Comparison of ENCODE assay signal across 8 cellular contexts in genomic region chr4:123588631-123589223, GRCh38.
DNase-seq lines count a peak whose midpoint lies in the region; ATAC-seq, FAIRE-seq and TF ChIP-seq lines count a peak whose summit lies in the region.

No MANE protein-coding gene starts in this region.

- H3K4me3 ChIP-seq in K562 = no peak overlapping the region

- H3K79me2 ChIP-seq in K562 (ENCODE audit: control insufficient read depth, insufficient read depth, low read length) = no peaks in the 10 kb centered on the region

- peak overlapping the region; percentile 85 to 88 for H3K27ac Mint-ChIP-seq in natural killer cell treated with Interleukin-12 subunit alpha and Interleukin-12 subunit beta and Interleukin-15 and Interleukin-18, amount 100 ng/mL, for 72 hours
- no peak overlapping the region for H3K27ac Mint-ChIP-seq in activated CD8-positive, alpha-beta T cell treated with anti-CD3 and anti-CD28 coated beads, Interleukin-2, amount 10 ng/mL, durations not matched to agents 7 days and 5 days
- no peak overlapping the region for H3K27ac Mint-ChIP-seq in activated CD4-positive, alpha-beta T cell treated with anti-CD3 and anti-CD28 coated beads for 36 hours

- H3K4me3 Mint-ChIP-seq in natural killer cell treated with Interleukin-12 subunit alpha and Interleukin-12 subunit beta and Interleukin-15 and Interleukin-18, amount 100 ng/mL, for 72 hours = peak overlapping the region; percentile 63
- H3K4me3 Mint-ChIP-seq in activated CD8-positive, alpha-beta T cell treated with anti-CD3 and anti-CD28 coated beads, Interleukin-2, amount 10 ng/mL, durations not matched to agents 7 days and 5 days = no peak overlapping the region
- H3K4me3 Mint-ChIP-seq in activated CD4-positive, alpha-beta T cell treated with anti-CD3 and anti-CD28 coated beads for 36 hours = no peak overlapping the region

- no peaks in the 10 kb centered on the region for H3K27me3 ChIP-seq in K562 (ENCODE audit: control insufficient read depth in 2 of 2, insufficient read depth in 2 of 2, low read length in 2 of 2)

- TF ChIP-seq RAD21 in K562 (CRISPR knock-in tag; conservative IDR thresholded peaks at IDR 0.05 in 1 of 2, IDR thresholded peaks at IDR 0.05 in 1 of 2) = no peak

- peaks cover 20 to 22% of the 10 kb centered on the region in 2 donors for H3K4me1 Mint-ChIP-seq in natural killer cell treated with Interleukin-12 subunit alpha and Interleukin-12 subunit beta and Interleukin-15 and Interleukin-18, amount 100 ng/mL, for 72 hours (ENCODE audit: low read depth in 2 of 2)
- peaks cover 30% of the 10 kb centered on the region for H3K4me1 Mint-ChIP-seq in activated CD8-positive, alpha-beta T cell treated with anti-CD3 and anti-CD28 coated beads, Interleukin-2, amount 10 ng/mL, durations not matched to agents 7 days and 5 days (ENCODE audit: low read depth)
- no peaks in the 10 kb centered on the region for H3K4me1 Mint-ChIP-seq in activated CD4-positive, alpha-beta T cell treated with anti-CD3 and anti-CD28 coated beads for 36 hours

- H4K20me1 ChIP-seq in K562 (replicated peaks; ENCODE audit: control insufficient read depth, insufficient read depth, low read length) = no peaks in the 10 kb centered on the region

- H3K27me3 Mint-ChIP-seq in natural killer cell treated with Interleukin-12 subunit alpha and Interleukin-12 subunit beta and Interleukin-15 and Interleukin-18, amount 100 ng/mL, for 72 hours = no peaks in the 10 kb centered on the region
- H3K27me3 Mint-ChIP-seq in activated CD8-positive, alpha-beta T cell treated with anti-CD3 and anti-CD28 coated beads, Interleukin-2, amount 10 ng/mL, durations not matched to agents 7 days and 5 days (ENCODE audit: low read depth) = no peaks in the 10 kb centered on the region
- no peaks in the 10 kb centered on the region for H3K27me3 Mint-ChIP-seq in activated CD4-positive, alpha-beta T cell treated with anti-CD3 and anti-CD28 coated beads for 36 hours

- no peak overlapping the region; a peak in 1 of 4 replicates for H3K9ac ChIP-seq in K562 (ENCODE audit: insufficient read depth in 1 of 2, low read depth in 2 of 2, low read length in 2 of 2)

- no peaks in the 10 kb centered on the region for H3K9me3 Mint-ChIP-seq in natural killer cell treated with Interleukin-12 subunit alpha and Interleukin-12 subunit beta and Interleukin-15 and Interleukin-18, amount 100 ng/mL, for 72 hours
- no peaks in the 10 kb centered on the region for H3K9me3 Mint-ChIP-seq in activated CD8-positive, alpha-beta T cell treated with anti-CD3 and anti-CD28 coated beads, Interleukin-2, amount 10 ng/mL, durations not matched to agents 7 days and 5 days (ENCODE audit: insufficient read depth)
- no peaks in the 10 kb centered on the region for H3K9me3 Mint-ChIP-seq in activated CD4-positive, alpha-beta T cell treated with anti-CD3 and anti-CD28 coated beads for 36 hours (ENCODE audit: low read depth)

- peak overlapping the region; percentile 34; the same call in 1 of the 2 replicates for H3K4me2 ChIP-seq in K562 (ENCODE audit: insufficient read depth, low read length)

- no peaks in the 10 kb centered on the region for H3K9me1 ChIP-seq in K562 (ENCODE audit: control insufficient read depth, insufficient read depth, low read length)

- H2AFZ ChIP-seq in K562 (ENCODE audit: low read depth, low read length) = peak overlapping the region; percentile 84

- TF ChIP-seq POLR2A in K562 (conservative IDR thresholded peaks at IDR 0.05) = no peak

- H3K4me1 ChIP-seq in K562 (replicated peaks in 1 of 2; ENCODE audit: control insufficient read depth in 2 of 2, insufficient read depth in 2 of 2, low read length in 2 of 2) = peaks cover 0 to 13% of the 10 kb centered on the region in 2 experiments; a peak in 3 of 5 replicates

- peak; percentile 28 for DNase-seq in DMS153 (lab: John Stamatoyannopoulos, UW)
- DNase-seq in K562 (ENCODE audit: extremely low read depth in 1 of 4, low spot score in 3 of 4) = peak in 1 of 4 experiments; percentile 23
- no peak for DNase-seq in natural killer cell treated with Interleukin-12 subunit alpha and Interleukin-12 subunit beta and Interleukin-15 and Interleukin-18, amount 100 ng/mL, for 72 hours (ENCODE audit: low spot score)
- no peak for DNase-seq in activated CD8-positive, alpha-beta T cell treated with anti-CD3 and anti-CD28 coated beads, Interleukin-2, amount 10 ng/mL, durations not matched to agents 7 days and 5 days
- DNase-seq in activated CD4-positive, alpha-beta T cell treated with anti-CD3 and anti-CD28 coated beads for 36 hours = no peak
- DNase-seq in retina = no peak

- no peak for TF ChIP-seq CTCF in K562 (IDR thresholded peaks at IDR 0.05 in 2 of 3, conservative IDR thresholded peaks at IDR 0.05 in 1 of 3; ENCODE audit: insufficient read depth in 2 of 3, low read depth in 1 of 3, low read length in 3 of 3)

- ATAC-seq in GM21390 (IDR thresholded peaks at IDR 0.05; ENCODE audit: unreplicated experiment) = peak; percentile 75
- ATAC-seq in HG03520 (IDR thresholded peaks at IDR 0.05; ENCODE audit: unreplicated experiment) = peak; percentile 89
- ATAC-seq in K562 = peak; percentile 79
- ATAC-seq in natural killer cell treated with Interleukin-12 subunit alpha and Interleukin-12 subunit beta and Interleukin-15 and Interleukin-18, amount 100 ng/mL, for 72 hours = peak; percentile 85 to 91
- ATAC-seq in activated CD8-positive, alpha-beta T cell treated with anti-CD3 and anti-CD28 coated beads, Interleukin-2, amount 10 ng/mL, durations not matched to agents 7 days and 5 days = no peak
- ATAC-seq in activated CD4-positive, alpha-beta T cell treated with anti-CD3 and anti-CD28 coated beads for 36 hours = no peak

- CTCF ChIA-PET in K562 (lab: Yijun Ruan, JAX; ENCODE audit: low intra/inter-chr PET ratio) = no interaction called here
- CTCF ChIA-PET in activated CD8-positive, alpha-beta T cell treated with anti-CD3 and anti-CD28 coated beads, Interleukin-2, amount 10 ng/mL, durations not matched to agents 7 days and 5 days (lab: Charles Lee) = interaction anchor here (1.1 to 1.9 kb wide), 4 partner anchors 9 to 26 kb away, joined by 3 to 5 read pairs (median 4); no protein-coding TSS in a partner anchor
- CTCF ChIA-PET in activated CD4-positive, alpha-beta T cell treated with anti-CD3 and anti-CD28 coated beads for 36 hours (lab: Charles Lee) = interaction anchor here (1.1 kb wide), 2 partner anchors 17 to 24 kb away, joined by 3 read pairs; no protein-coding TSS in a partner anchor

- intact Hi-C loops in K562 (cut with micrococcal nuclease) = no loop called here
- intact Hi-C loops in activated CD4-positive, alpha-beta T cell treated with anti-CD3 and anti-CD28 coated beads for 36 hours (cut with DNase I, micrococcal nuclease) = loop anchor here in 1 of 2 experiments (1.0 kb wide), 1 partner anchor 16 kb away; no protein-coding TSS in a partner anchor

- no peaks in the 10 kb centered on the region for H3K9me3 ChIP-seq in K562 (replicated peaks; ENCODE audit: control insufficient read depth, insufficient read depth, low read depth, low read length)

- peak; percentile 46 for FAIRE-seq in K562 (lab: Jason Lieb, UNC)

- POLR2A ChIA-PET in K562 (lab: Yijun Ruan, JAX) = no interaction called here
- POLR2A ChIA-PET in activated CD8-positive, alpha-beta T cell treated with anti-CD3 and anti-CD28 coated beads, Interleukin-2, amount 10 ng/mL, durations not matched to agents 7 days and 5 days (lab: Charles Lee) = no interaction called here
- POLR2A ChIA-PET in activated CD4-positive, alpha-beta T cell treated with anti-CD3 and anti-CD28 coated beads for 36 hours (lab: Charles Lee) = no interaction called here

- 19% methylated on average over 8 of the region's 8 CpGs for WGBS in K562 (ENCODE audit: insufficient coverage, low coverage, missing lambda C conversion rate)

- no peak for TF ChIP-seq EP300 in K562 (IDR thresholded peaks at IDR 0.05; ENCODE audit: low read length)

- H3K27ac ChIP-seq in K562 (ENCODE audit: extremely low read depth, low read depth, low read length) = no peak overlapping the region

- no peaks in the 10 kb centered on the region for H3K36me3 Mint-ChIP-seq in natural killer cell treated with Interleukin-12 subunit alpha and Interleukin-12 subunit beta and Interleukin-15 and Interleukin-18, amount 100 ng/mL, for 72 hours
- peaks cover 2% of the 10 kb centered on the region for H3K36me3 Mint-ChIP-seq in activated CD8-positive, alpha-beta T cell treated with anti-CD3 and anti-CD28 coated beads, Interleukin-2, amount 10 ng/mL, durations not matched to agents 7 days and 5 days (ENCODE audit: low read depth)
- H3K36me3 Mint-ChIP-seq in activated CD4-positive, alpha-beta T cell treated with anti-CD3 and anti-CD28 coated beads for 36 hours (ENCODE audit: low read depth) = no peaks in the 10 kb centered on the region

- in situ Hi-C loops in K562 (cut with MboI) = no loop called here

- no peaks in the 10 kb centered on the region for H3K36me3 ChIP-seq in K562 (ENCODE audit: control insufficient read depth, insufficient read depth, low read length)

- BruUV-seq in K562 (replicated peaks; lab: Mats Ljungman, UMichigan) = no TSS peak

TF ChIP-seq in K562, 482 proteins besides CTCF, POLR2A, EP300 and RAD21:
- TF ChIP-seq TOE1 (IDR thresholded peaks at IDR 0.05; ENCODE audit: borderline replicate concordance) = no peak
- TF ChIP-seq TOE1 (CRISPR knock-in tag; IDR thresholded peaks at IDR 0.05; ENCODE audit: borderline replicate concordance, low read depth) = no peak
- no peak for TF ChIP-seq MED1 (CRISPR knock-in tag; IDR thresholded peaks at IDR 0.05; ENCODE audit: borderline replicate concordance)
- TF ChIP-seq ZNF77 (CRISPR knock-in tag; IDR thresholded peaks at IDR 0.05) = no peak
- TF ChIP-seq TCF15 (CRISPR knock-in tag; IDR thresholded peaks at IDR 0.05) = no peak
- no peak for TF ChIP-seq ZKSCAN3 (CRISPR knock-in tag; IDR thresholded peaks at IDR 0.05)
- TF ChIP-seq MEF2D (tag; conservative IDR thresholded peaks at IDR 0.05; ENCODE audit: low read depth) = peak; percentile 40; the same call in 1 of the 2 replicates
- TF ChIP-seq SIN3A (IDR thresholded peaks at IDR 0.05; ENCODE audit: borderline replicate concordance in 2 of 2, control insufficient read depth in 1 of 2, low read depth in 2 of 2, low read length in 2 of 2) = no peak
- no peak for TF ChIP-seq NFE2 (IDR thresholded peaks at IDR 0.05; ENCODE audit: low read depth)
- 0 out of 2 replicates have a peak, but pooled peaks have one; percentile 7 for TF ChIP-seq ILK (tag; IDR thresholded peaks at IDR 0.05; ENCODE audit: borderline replicate concordance, low read depth)
- TF ChIP-seq TRIM24 (IDR thresholded peaks at IDR 0.05) = no peak
- peak; percentile 49 for TF ChIP-seq DACH1 (IDR thresholded peaks at IDR 0.05; ENCODE audit: partially characterized antibody)

Comparison
In these comparisons a context has a peak if more than half of its experiments do, and no peak if none do; other contexts are left out.
1. ATAC-seq: peak in GM21390 (single experiment), HG03520 (single experiment), K562 (single experiment) and natural killer cell treated with Interleukin-12 subunit alpha and Interleukin-12 subunit beta and Interleukin-15 and Interleukin-18, amount 100 ng/mL, for 72 hours (2 of 2); none in activated CD8-positive, alpha-beta T cell treated with anti-CD3 and anti-CD28 coated beads, Interleukin-2, amount 10 ng/mL, durations not matched to agents 7 days and 5 days (single experiment) and activated CD4-positive, alpha-beta T cell treated with anti-CD3 and anti-CD28 coated beads for 36 hours (single experiment).
2. H3K27ac Mint-ChIP-seq: peak in natural killer cell treated with Interleukin-12 subunit alpha and Interleukin-12 subunit beta and Interleukin-15 and Interleukin-18, amount 100 ng/mL, for 72 hours (2 of 2); none in activated CD8-positive, alpha-beta T cell treated with anti-CD3 and anti-CD28 coated beads, Interleukin-2, amount 10 ng/mL, durations not matched to agents 7 days and 5 days (single experiment) and activated CD4-positive, alpha-beta T cell treated with anti-CD3 and anti-CD28 coated beads for 36 hours (single experiment).